In the genomic region with DNA sequence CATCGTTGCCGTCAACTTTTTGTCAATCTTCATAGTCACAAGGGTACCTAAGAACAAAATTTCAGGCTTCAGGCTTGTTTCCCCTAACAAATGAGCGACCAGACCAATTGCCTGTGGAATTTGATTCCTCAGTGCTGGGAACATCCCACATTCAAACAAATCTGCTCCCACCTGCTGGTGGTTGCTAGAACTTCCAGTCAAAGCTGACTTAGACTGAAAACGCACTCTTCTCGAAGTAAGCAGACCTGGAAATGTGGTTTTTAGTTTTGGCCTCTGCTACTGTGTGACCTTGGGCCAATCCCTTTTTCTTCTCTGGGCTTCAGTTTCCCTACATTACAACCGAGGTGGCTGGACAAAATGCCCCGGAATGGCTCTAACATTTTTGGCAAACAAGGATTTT, we compare ENCODE assay signal across 8 cellular contexts. TPM values are rescaled to one million over a fixed set of nuclear protein-coding genes. Genes with fewer than 3 reads are reported as not detected.
A peak's percentile ranks its signal among the peaks of the same experiment; 100 is the strongest.
DNase-seq lines count a peak whose midpoint lies in the region; ATAC-seq, FAIRE-seq and TF ChIP-seq lines count a peak whose summit lies in the region.

No MANE protein-coding gene starts in this region.

- no peaks in the 10 kb centered on the region for H4K20me1 ChIP-seq in K562 (replicated peaks; ENCODE audit: control insufficient read depth, insufficient read depth, low read length)

- no peak overlapping the region for H3K4me3 ChIP-seq in BJ (ENCODE audit: low read depth, low read length)
- no peak overlapping the region for H3K4me3 ChIP-seq in K562
- no peak overlapping the region for H3K4me3 ChIP-seq in liver (ENCODE audit: low read depth in 1 of 3, low read length in 3 of 3)

- no peaks in the 10 kb centered on the region for H3K79me2 ChIP-seq in K562 (ENCODE audit: control insufficient read depth, insufficient read depth, low read length)

- DNase-seq in BJ (ENCODE audit: low read depth), result no peak
- DNase-seq in NCI-H2171 (lab: John Stamatoyannopoulos, UW), result peak; percentile 26
- DNase-seq in K562 (ENCODE audit: extremely low read depth in 1 of 4, low spot score in 3 of 4), result peak; percentile 31 to 69 (median 36)

- no peak overlapping the region for H3K9ac ChIP-seq in K562 (ENCODE audit: insufficient read depth in 1 of 2, low read depth in 2 of 2, low read length in 2 of 2)
- H3K9ac ChIP-seq in liver (ENCODE audit: low read depth in 1 of 2, low read length in 2 of 2), result no peak overlapping the region

- no peaks in the 10 kb centered on the region for H3K9me3 ChIP-seq in K562 (replicated peaks; ENCODE audit: control insufficient read depth, insufficient read depth, low read depth, low read length)
- no peaks in the 10 kb centered on the region for H3K9me3 ChIP-seq in liver (ENCODE audit: control insufficient read depth in 4 of 4, low read length in 3 of 4)

- no peak overlapping the region for H2AFZ ChIP-seq in K562 (ENCODE audit: low read depth, low read length)

- ATAC-seq in GM18868 (IDR thresholded peaks at IDR 0.05; ENCODE audit: unreplicated experiment), result peak; percentile 55
- ATAC-seq in K562, result peak; percentile 55
- ATAC-seq in GM18519 (IDR thresholded peaks at IDR 0.05; ENCODE audit: low FRiP score, unreplicated experiment), result no peak
- no peak for ATAC-seq in HG03039 (IDR thresholded peaks at IDR 0.05; ENCODE audit: unreplicated experiment)
- no peak for ATAC-seq in GM19023 (IDR thresholded peaks at IDR 0.05; ENCODE audit: unreplicated experiment)

- peak; percentile 91 for FAIRE-seq in K562 (lab: Jason Lieb, UNC)

- H3K36me3 ChIP-seq in BJ (ENCODE audit: control insufficient read depth, insufficient read depth, low read length) (no peaks in the 10 kb centered on the region), K562 (ENCODE audit: control insufficient read depth, insufficient read depth, low read length) (no peaks in the 10 kb centered on the region), liver (ENCODE audit: control insufficient read depth in 4 of 4, insufficient read depth in 3 of 4, low read depth in 1 of 4, low read length in 3 of 4) (no peaks in the 10 kb centered on the region)

- H3K27me3 ChIP-seq in BJ (ENCODE audit: control insufficient read depth, insufficient read depth, low read length) (peaks cover 2% of the 10 kb centered on the region), K562 (ENCODE audit: control insufficient read depth in 2 of 2, insufficient read depth in 2 of 2, low read length in 2 of 2) (no peaks in the 10 kb centered on the region), liver (ENCODE audit: control insufficient read depth in 4 of 4, insufficient read depth in 4 of 4, low read length in 3 of 4) (peaks cover 0 to 5% (median 0%) of the 10 kb centered on the region in 4 donors)

- in situ Hi-C loops in K562 (cut with MboI), result no loop called here

- TF ChIP-seq CTCF in BJ (IDR thresholded peaks at IDR 0.05; ENCODE audit: insufficient read depth, low read depth, low read length) (peak; percentile 56), K562 (IDR thresholded peaks at IDR 0.05 in 2 of 3, conservative IDR thresholded peaks at IDR 0.05 in 1 of 3; ENCODE audit: insufficient read depth in 2 of 3, low read depth in 1 of 3, low read length in 3 of 3) (peak; percentile 52 to 74 (median 70)), liver (IDR thresholded peaks at IDR 0.05; ENCODE audit: low read depth, low read length, missing input control) (peak; percentile 57)

- BruUV-seq in K562 (replicated peaks; lab: Mats Ljungman, UMichigan), result no TSS peak

- TF ChIP-seq POLR2A in K562 (conservative IDR thresholded peaks at IDR 0.05), result no peak

- POLR2A ChIA-PET in BJ (lab: Charles Lee), result no interaction called here
- POLR2A ChIA-PET in K562 (lab: Yijun Ruan, JAX), result no interaction called here

- TF ChIP-seq RAD21 in K562 (CRISPR knock-in tag; conservative IDR thresholded peaks at IDR 0.05 in 1 of 2, IDR thresholded peaks at IDR 0.05 in 1 of 2) (peak; percentile 74 to 77), liver (IDR thresholded peaks at IDR 0.05) (peak; percentile 71 to 81)

- CTCF ChIA-PET in BJ (lab: Yijun Ruan, JAX), result interaction anchor here (0.8 to 3.3 kb wide), 5 partner anchors 185 to 892 kb away, joined by 3 to 82 read pairs (median 7); no protein-coding TSS in a partner anchor
- CTCF ChIA-PET in K562 (lab: Yijun Ruan, JAX; ENCODE audit: low intra/inter-chr PET ratio), result interaction anchor here (0.7 to 1.8 kb wide), 4 partner anchors 810 to 922 kb away, joined by 4 to 9 read pairs (median 8); no protein-coding TSS in a partner anchor

- H3K4me1 ChIP-seq in K562 (replicated peaks in 1 of 2; ENCODE audit: control insufficient read depth in 2 of 2, insufficient read depth in 2 of 2, low read length in 2 of 2), result peaks cover 13 to 17% of the 10 kb centered on the region in 2 experiments; a peak in 4 of 5 replicates
- H3K4me1 ChIP-seq in liver (ENCODE audit: control insufficient read depth in 4 of 4, insufficient read depth in 4 of 4, low read length in 3 of 4), result peaks cover 0 to 6% (median 2%) of the 10 kb centered on the region in 4 donors

- H3K27ac ChIP-seq in K562 (ENCODE audit: extremely low read depth, low read depth, low read length) (no peak overlapping the region), liver (ENCODE audit: low read depth in 1 of 2, low read length in 2 of 2) (no peak overlapping the region)

- TF ChIP-seq EP300 in K562 (IDR thresholded peaks at IDR 0.05; ENCODE audit: low read length), result no peak

- H3K9me1 ChIP-seq in K562 (ENCODE audit: control insufficient read depth, insufficient read depth, low read length), result no peaks in the 10 kb centered on the region

- intact Hi-C loops in K562 (cut with micrococcal nuclease), result loop anchor here (2.0 to 10.0 kb wide), 3 partner anchors 291 to 883 kb away; no protein-coding TSS in a partner anchor

- 7% methylated on average over 7 of the region's 7 CpGs for WGBS in K562 (ENCODE audit: insufficient coverage, low coverage, missing lambda C conversion rate)
- WGBS in liver, result 4% methylated on average over 7 of the region's 7 CpGs

- H3K4me2 ChIP-seq in K562 (ENCODE audit: insufficient read depth, low read length), result no peak overlapping the region

TF ChIP-seq in K562, 482 proteins besides CTCF, POLR2A, EP300 and RAD21 (continues in another document):
- TF ChIP-seq ZNF316 (IDR thresholded peaks at IDR 0.05) (no peak), E2F3 (CRISPR knock-in tag; IDR thresholded peaks at IDR 0.05) (no peak)
- TF ChIP-seq, protein P1, sequence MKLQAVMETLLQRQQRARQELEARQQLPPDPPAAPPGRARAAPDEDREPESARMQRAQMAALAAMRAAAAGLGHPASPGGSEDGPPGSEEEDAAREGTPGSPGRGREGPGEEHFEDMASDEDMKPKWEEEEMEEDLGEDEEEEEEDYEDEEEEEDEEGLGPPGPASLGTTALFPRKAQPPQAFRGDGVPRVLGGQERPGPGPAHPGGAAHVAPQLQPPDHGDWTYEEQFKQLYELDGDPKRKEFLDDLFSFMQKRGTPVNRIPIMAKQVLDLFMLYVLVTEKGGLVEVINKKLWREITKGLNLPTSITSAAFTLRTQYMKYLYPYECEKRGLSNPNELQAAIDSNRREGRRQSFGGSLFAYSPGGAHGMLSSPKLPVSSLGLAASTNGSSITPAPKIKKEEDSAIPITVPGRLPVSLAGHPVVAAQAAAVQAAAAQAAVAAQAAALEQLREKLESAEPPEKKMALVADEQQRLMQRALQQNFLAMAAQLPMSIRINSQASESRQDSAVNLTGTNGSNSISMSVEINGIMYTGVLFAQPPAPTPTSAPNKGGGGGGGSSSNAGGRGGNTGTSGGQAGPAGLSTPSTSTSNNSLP (IDR thresholded peaks at IDR 0.05; ENCODE audit: borderline replicate concordance, low read depth, low read length), result no peak

TF ChIP-seq in liver, 16 proteins besides CTCF, POLR2A, EP300 and RAD21 (continues in another document):
- TF ChIP-seq SP1 (IDR thresholded peaks at IDR 0.05) (no peak), NR2F2 (IDR thresholded peaks at IDR 0.05) (no peak)
- TF ChIP-seq, protein P2, sequence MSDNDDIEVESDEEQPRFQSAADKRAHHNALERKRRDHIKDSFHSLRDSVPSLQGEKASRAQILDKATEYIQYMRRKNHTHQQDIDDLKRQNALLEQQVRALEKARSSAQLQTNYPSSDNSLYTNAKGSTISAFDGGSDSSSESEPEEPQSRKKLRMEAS (IDR thresholded peaks at IDR 0.05), result no peak
- TF ChIP-seq, protein P3, sequence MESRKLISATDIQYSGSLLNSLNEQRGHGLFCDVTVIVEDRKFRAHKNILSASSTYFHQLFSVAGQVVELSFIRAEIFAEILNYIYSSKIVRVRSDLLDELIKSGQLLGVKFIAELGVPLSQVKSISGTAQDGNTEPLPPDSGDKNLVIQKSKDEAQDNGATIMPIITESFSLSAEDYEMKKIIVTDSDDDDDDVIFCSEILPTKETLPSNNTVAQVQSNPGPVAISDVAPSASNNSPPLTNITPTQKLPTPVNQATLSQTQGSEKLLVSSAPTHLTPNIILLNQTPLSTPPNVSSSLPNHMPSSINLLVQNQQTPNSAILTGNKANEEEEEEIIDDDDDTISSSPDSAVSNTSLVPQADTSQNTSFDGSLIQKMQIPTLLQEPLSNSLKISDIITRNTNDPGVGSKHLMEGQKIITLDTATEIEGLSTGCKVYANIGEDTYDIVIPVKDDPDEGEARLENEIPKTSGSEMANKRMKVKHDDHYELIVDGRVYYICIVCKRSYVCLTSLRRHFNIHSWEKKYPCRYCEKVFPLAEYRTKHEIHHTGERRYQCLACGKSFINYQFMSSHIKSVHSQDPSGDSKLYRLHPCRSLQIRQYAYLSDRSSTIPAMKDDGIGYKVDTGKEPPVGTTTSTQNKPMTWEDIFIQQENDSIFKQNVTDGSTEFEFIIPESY (IDR thresholded peaks at IDR 0.05), result no peak

RNA-seq across cellular contexts. Expression of a gene that starts 1.8 kb away (rescaled TPM):
- polyA plus RNA-seq in BJ (2011; rRNA removed) (not detected in 2 replicates), K562 (2011; rRNA removed) (1.5 and 3.2 TPM in 2 replicates), K562 (2014; fragmentation: Illumina TruSeq; extraction: Trizol) (1.9 and 2.4 TPM in 2 replicates), K562 (2014; fragmentation: Nextera tagmentation; extraction: Ambion mirVana) (under 1 TPM; 0.25 to 0.38 TPM), K562 (2014; rRNA removed) (1.4 and 1.8 TPM in 2 replicates), liver (under 1 TPM in 1 of 2 donors, not detected in 1; 0.01 TPM)
- not detected in 2 replicates for polyA minus RNA-seq in BJ (2011; rRNA and poly(A)+ RNA removed)
- total RNA-seq in K562 (2011; cell fraction: chromatin; rRNA removed; ENCODE audit: low replicate concordance), result 1.6 and 1.9 TPM in 2 replicates
- 1.8 TPM in 2 replicates for total RNA-seq in K562 (2011; cell fraction: nucleolus; rRNA removed)
- 2.5 and 4.5 TPM in 2 replicates for total RNA-seq in K562 (2011; cell fraction: nucleoplasm; rRNA removed)
- total RNA-seq in K562 (2014; rRNA removed) (1.0 and 1.3 TPM in 2 replicates), K562 (2014; rRNA removed; fragmentation: Illumina TruSeq; extraction: Trizol) (1.4 and 2.1 TPM in 2 replicates), K562 (2015; rRNA removed; fragmentation: Illumina TruSeq; extraction: Trizol) (1.8 and 1.9 TPM in 2 replicates), K562 (2021) (1.8 and 2.3 TPM in 2 replicates), liver (under 1 TPM in 1 of 2 donors, not detected in 1; 0.05 TPM)
- polyA plus RNA-seq in K562 (2011; cell fraction: cytosol; rRNA removed), result 1.8 and 2.5 TPM in 2 replicates
- polyA plus RNA-seq in K562 (2011; cell fraction: nucleus; rRNA removed), result 1.2 and 2.3 TPM in 2 replicates
- 1.4 and 3.4 TPM in 2 replicates for polyA plus RNA-seq in K562 (2012)
- 2.8 and 5.3 TPM in 2 replicates for polyA minus RNA-seq in K562 (2011; rRNA and poly(A)+ RNA removed)
- 0.82 and 2.4 TPM in 2 replicates for polyA minus RNA-seq in K562 (2011; cell fraction: cytosol; rRNA and poly(A)+ RNA removed)
- 0.78 and 0.94 TPM in 2 replicates for polyA minus RNA-seq in K562 (2011; cell fraction: nucleus; rRNA and poly(A)+ RNA removed)

Comparison
In these comparisons a context has a peak if more than half of its experiments do, and no peak if none do; other contexts are left out.
1. ATAC-seq: peak in GM18868 (single experiment) and K562 (single experiment); none in GM18519 (single experiment), HG03039 (single experiment) and GM19023 (single experiment).
2. Peak in every context shown above with its lines, with median percentiles within 50 percentile points of each other: CTCF ChIP-seq.